In the genomic region with DNA sequence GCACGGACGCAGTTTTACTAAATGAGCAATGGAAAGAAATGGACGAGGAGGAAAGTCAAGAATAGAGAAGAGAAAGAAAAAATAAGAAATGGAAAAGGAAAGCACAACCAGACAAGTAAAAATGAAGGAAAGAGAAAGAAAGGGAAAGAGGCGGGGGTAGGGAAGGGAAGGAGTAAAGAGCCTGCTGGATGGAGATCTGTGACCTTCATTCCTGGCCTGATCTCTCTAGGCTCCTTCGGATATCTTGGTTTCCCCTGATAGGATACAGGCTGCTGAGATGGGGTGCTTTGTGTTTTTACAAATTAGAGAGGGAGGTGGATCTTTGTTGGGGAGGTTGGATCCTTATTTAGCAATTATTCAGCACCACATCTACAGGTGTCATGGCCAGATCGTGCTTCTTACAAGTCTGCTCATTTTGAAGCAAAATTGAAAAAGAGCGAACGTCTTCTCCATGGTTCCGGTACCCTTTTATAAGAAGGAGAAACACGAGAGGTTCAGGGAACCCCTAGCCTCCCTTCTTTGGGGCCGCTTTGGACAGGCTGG, we compare ENCODE assay signal across 8 cellular contexts. TPM values are rescaled to one million over a fixed set of nuclear protein-coding genes. Genes with fewer than 3 reads are reported as not detected.
DNase-seq lines count a peak whose midpoint lies in the region; ATAC-seq lines count a peak whose summit lies in the region.

No MANE protein-coding gene starts in this region.

- H3K4me1 ChIP-seq in subcutaneous abdominal adipose tissue (ENCODE audit: control insufficient read depth in 5 of 5, insufficient read depth in 5 of 5, low read length in 5 of 5), result peaks cover 9 to 45% (median 42%) of the 10 kb centered on the region in 5 donors

- H3K27ac Mint-ChIP-seq in T-helper 17 cell, result peak overlapping the region; percentile 91

- no peak overlapping the region for H3K27ac ChIP-seq in subcutaneous abdominal adipose tissue (ENCODE audit: low read depth, low read length)

- H3K9me3 ChIP-seq in T-helper 17 cell (ENCODE audit: control insufficient read depth, low read length, poor library complexity, severe bottlenecking), result no peaks in the 10 kb centered on the region
- H3K9me3 ChIP-seq in iPS-18c (ENCODE audit: control insufficient read depth, insufficient read depth, low read length), result no peaks in the 10 kb centered on the region
- no peaks in the 10 kb centered on the region for H3K9me3 ChIP-seq in subcutaneous abdominal adipose tissue (ENCODE audit: control insufficient read depth in 5 of 5, low read length in 5 of 5)

- H3K36me3 Mint-ChIP-seq in T-helper 17 cell (ENCODE audit: low read depth), result peaks cover 8% of the 10 kb centered on the region

- H3K27me3 ChIP-seq in subcutaneous abdominal adipose tissue (ENCODE audit: control insufficient read depth in 5 of 5, insufficient read depth in 4 of 5, low read length in 5 of 5), result peaks cover 21 to 40% (median 34%) of the 10 kb centered on the region in 5 donors

- H3K4me3 ChIP-seq in iPS-18c (ENCODE audit: insufficient read depth, low read depth, low read length), result peak overlapping the region; percentile 68
- peak overlapping the region; percentile 56 to 83 (median 62) for H3K4me3 ChIP-seq in subcutaneous abdominal adipose tissue (ENCODE audit: low read depth in 1 of 5, low read length in 5 of 5)

- no peak overlapping the region for H3K9ac ChIP-seq in subcutaneous abdominal adipose tissue (ENCODE audit: low read length in 5 of 5)

- peaks cover 30% of the 10 kb centered on the region for H3K4me1 Mint-ChIP-seq in T-helper 17 cell

- ATAC-seq in T-helper 17 cell (peak; percentile 18), HG03457 (IDR thresholded peaks at IDR 0.05; ENCODE audit: unreplicated experiment) (no peak)

- H3K4me3 Mint-ChIP-seq in T-helper 17 cell, result peak overlapping the region; percentile 99

- peaks cover 44% of the 10 kb centered on the region for H3K27me3 Mint-ChIP-seq in T-helper 17 cell

- DNase-seq in NCI-H345 treated with DMSO at 0.1 percent for 48 hours (lab: John Stamatoyannopoulos, UW; ENCODE audit: unreplicated experiment) (peak; percentile 18), NCI-H345 (lab: John Stamatoyannopoulos, UW) (no peak), T-helper 17 cell (no peak), NOMO-1 treated with DMSO at 0.1 percent for 48 hours (lab: John Stamatoyannopoulos, UW; ENCODE audit: unreplicated experiment) (no peak), activated gamma-delta T cell treated with Interleukin-2 at 50 U/mL for 16 hours (no peak)

- no peaks in the 10 kb centered on the region for H3K36me3 ChIP-seq in subcutaneous abdominal adipose tissue (ENCODE audit: control insufficient read depth in 5 of 5, insufficient read depth in 5 of 5, low read length in 5 of 5)

RNA-seq across cellular contexts. Expression of a gene that starts 0.8 kb away (rescaled TPM):
- total RNA-seq in T-helper 17 cell, result not detected
